18 cellular contexts compared by ENCODE assay signal in the genomic region with DNA sequence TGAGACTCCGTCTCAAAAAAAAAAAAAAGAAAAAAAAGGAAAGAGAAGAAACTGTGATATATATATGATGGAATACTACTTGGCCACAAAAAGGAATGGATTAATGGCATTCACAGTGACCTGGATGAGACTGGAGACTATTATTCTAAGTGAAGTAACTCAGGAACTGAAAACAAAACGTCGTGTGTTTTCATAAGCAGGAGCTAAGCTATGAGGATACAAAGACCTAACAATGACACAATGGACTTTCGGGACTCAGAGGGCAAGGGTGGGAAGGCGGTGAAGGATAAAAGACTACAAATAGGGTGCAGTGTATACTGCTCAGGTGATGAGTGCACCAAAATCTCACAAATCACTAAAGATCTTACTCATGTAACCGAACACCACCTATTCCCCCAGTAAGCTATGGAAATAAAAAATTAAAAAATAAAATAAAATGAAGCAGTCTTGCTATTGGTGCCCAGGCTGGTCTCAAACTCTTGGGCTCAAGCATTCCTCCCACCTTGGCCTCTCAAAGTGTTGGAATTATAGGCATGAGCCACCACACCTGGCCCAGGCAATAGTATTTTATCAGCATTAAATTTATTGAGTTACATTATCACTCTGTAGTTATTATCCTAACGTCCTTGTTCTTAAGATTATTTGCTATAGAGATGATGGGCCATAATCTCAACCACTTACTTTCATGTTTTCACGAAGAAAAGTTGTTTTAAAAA.
"Had no signal": no experiment of that assay in that cellular context is flagged by ENCODE, and none has a peak within 500 bp of the region (broad histone marks: within the 10 kb centered on the region; RNA-seq: fewer than 3 reads in every experiment).

No MANE protein-coding gene starts in this region.

- FAIRE-seq: frontal cortex, keratinocyte, urothelium cell line had no signal

- ATAC-seq: effector memory CD8-positive, alpha-beta T cell; left lung; lower lobe of right lung; natural killer cell; sciatic nerve; stimulated activated memory B cell treated with anti-CD40 and anti-IgM and Interleukin-4, amounts not matched to agents 10 μg/mL and 1 μg/mL and 100 μg/mL, for 72 hours; stimulated activated naive CD8-positive, alpha-beta T cell treated with anti-CD3 and anti-CD28 coated beads, Interleukin-15, Interleukin-2, amounts not matched to agents 100 U/mL and 50 U/mL, for 24 hours had no signal

- H3K27ac ChIP-seq: left lung, lower lobe of right lung, parathyroid adenoma, testis, tibial artery, upper lobe of left lung had no signal

- H3K36me3 ChIP-seq: left lung, lower lobe of right lung, tibial artery, upper lobe of left lung had no signal

- H3K9me3 ChIP-seq: lower lobe of right lung, testis had no signal

- H3K4me1 ChIP-seq: left lung, lower lobe of right lung, parathyroid adenoma, testis, tibial artery, upper lobe of left lung had no signal

- H3K4me3 ChIP-seq: left lung, lower lobe of right lung, testis, tibial artery, upper lobe of left lung had no signal

- DNase-seq: cortex of kidney; effector memory CD8-positive, alpha-beta T cell; left lung; lower lobe of right lung; natural killer cell; occipital lobe; stimulated activated CD4-positive, alpha-beta T cell treated with anti-CD3 and anti-CD28 coated beads, Interleukin-4, amount 100 ng/mL, for 4 hours; stimulated activated naive CD8-positive, alpha-beta T cell treated with anti-CD3 and anti-CD28 coated beads, Interleukin-15, Interleukin-2, amounts not matched to agents 100 U/mL and 50 U/mL, for 24 hours; substantia nigra; testis; tibial artery; upper lobe of left lung had no signal

- H3K27me3 ChIP-seq: left lung, testis, tibial artery, upper lobe of left lung had no signal
